ENCODE assay signal across 8 cellular contexts in the genomic region with DNA sequence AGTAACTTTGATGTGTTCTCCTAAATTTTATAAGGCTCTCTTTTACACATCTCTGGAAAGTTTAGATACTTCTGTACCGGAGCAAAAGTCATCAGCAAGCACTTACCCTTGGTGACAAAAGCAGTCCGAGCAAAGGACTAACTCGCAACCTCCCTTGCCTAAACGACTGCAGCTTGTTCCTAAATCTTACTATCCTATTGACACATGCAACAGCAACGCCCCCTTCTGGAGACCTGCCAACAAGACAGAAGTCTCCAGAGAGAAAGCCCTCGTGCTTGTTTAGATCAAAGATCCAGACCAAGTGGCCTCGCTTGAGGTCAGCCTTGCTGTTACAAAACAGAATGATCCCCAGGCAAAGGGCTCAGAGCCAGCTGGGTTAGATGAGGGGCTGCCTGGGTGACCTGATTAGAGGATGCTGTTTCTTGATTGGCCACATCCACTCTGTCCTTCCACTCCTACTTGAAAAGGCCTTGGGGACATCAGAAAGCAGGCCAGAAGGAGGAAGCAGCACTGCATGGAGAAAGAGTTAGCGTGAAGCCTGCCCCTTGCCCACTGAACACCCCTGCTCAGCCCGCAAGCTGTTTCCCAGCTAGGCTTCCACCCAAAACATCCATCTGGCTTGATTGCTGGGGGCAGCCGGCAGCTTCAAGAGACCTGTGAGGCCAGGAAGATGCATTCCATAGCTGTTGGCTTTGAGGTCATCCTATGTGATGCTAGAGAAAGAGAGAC.
DNase-seq lines count a peak whose midpoint lies in the region; ATAC-seq and TF ChIP-seq lines count a peak whose summit lies in the region.

No MANE protein-coding gene starts in this region.

- WGBS in stomach, 5 donors = 37 to 46% (median 44%) methylated on average over 10 of the region's 10 CpGs

- TF ChIP-seq EP300 in stomach (IDR thresholded peaks at IDR 0.05) = no peak

- peaks cover 6% of the 10 kb centered on the region for H3K27me3 Mint-ChIP-seq in neural progenitor cell (ENCODE audit: insufficient read depth, low read depth)

- BruUV-seq in PC-9 (replicated peaks; lab: Mats Ljungman, UMichigan) = no TSS peak

- no peaks in the 10 kb centered on the region for H3K9me3 Mint-ChIP-seq in neural progenitor cell

- H3K4me3 ChIP-seq in PC-9 (no peak overlapping the region), neural progenitor cell (no peak overlapping the region), stomach (no peak overlapping the region)

- H3K27ac ChIP-seq in 22Rv1 (no peak overlapping the region), PC-9 (no peak overlapping the region), neural progenitor cell (no peak overlapping the region), stomach (peak overlapping the region in 4 of 5 donors; percentile 6 to 71 (median 53))

- H3K4me3 Mint-ChIP-seq in neural progenitor cell = no peak overlapping the region

- TF ChIP-seq CTCF in 22Rv1 (IDR thresholded peaks at IDR 0.05) (peak; percentile 83), PC-9 (conservative IDR thresholded peaks at IDR 0.05) (peak; percentile 79), neural progenitor cell (IDR thresholded peaks at IDR 0.05) (peak; percentile 89), stomach (IDR thresholded peaks at IDR 0.05) (peak in 1 of 7 experiments; percentile 24)

- no peaks in the 10 kb centered on the region for H3K36me3 Mint-ChIP-seq in neural progenitor cell

- no peaks in the 10 kb centered on the region for H3K79me2 ChIP-seq in PC-9 (ENCODE audit: low read depth)
- H3K79me2 ChIP-seq in neural progenitor cell (ENCODE audit: low read depth) = no peaks in the 10 kb centered on the region

- H3K27ac Mint-ChIP-seq in neural progenitor cell = peak overlapping the region; percentile 64

- peak; percentile 51 for DNase-seq in HuH-7.5 (ENCODE audit: low spot score)
- peak; percentile 69 to 78 for DNase-seq in PC-9
- DNase-seq in activated T-cell treated with anti-CD3 and anti-CD28 coated beads, Interleukin-2, amount 50 U/mL, for 1 hour = peak; percentile 74
- DNase-seq in fibroblast of peridontal ligament (ENCODE audit: extremely low read depth) = peak; percentile 81
- peak; percentile 93 for DNase-seq in neural progenitor cell (ENCODE audit: low spot score)
- peak; percentile 83 for DNase-seq in stomach

- H3F3A ChIP-seq in PC-9 (ENCODE audit: insufficient read depth, low read depth) (peaks cover 4% of the 10 kb centered on the region; the same call in 1 of the 2 replicates), neural progenitor cell (ENCODE audit: low read depth) (no peaks in the 10 kb centered on the region)

- no peaks in the 10 kb centered on the region for H3K36me3 ChIP-seq in PC-9 (ENCODE audit: low read depth)
- H3K36me3 ChIP-seq in neural progenitor cell = no peaks in the 10 kb centered on the region
- no peaks in the 10 kb centered on the region for H3K36me3 ChIP-seq in stomach

- intact Hi-C loops in PC-9 (cut with micrococcal nuclease; ENCODE audit: unreplicated experiment) (loop anchor here (1.0 to 2.0 kb wide), 2 partner anchors 132 to 193 kb away; partner anchors contain the start of gene ATL2), stomach (cut with DNase I; ENCODE audit: low total_unique reads) (no loop called here)

- H3K27me3 ChIP-seq in PC-9 (ENCODE audit: insufficient read depth, low read depth) (no peaks in the 10 kb centered on the region), neural progenitor cell (no peaks in the 10 kb centered on the region), stomach (no peaks in the 10 kb centered on the region)

- H3K9me3 ChIP-seq in PC-9 (ENCODE audit: insufficient read depth, low read depth) (0 out of 2 replicates have a peak, but pooled peaks cover 4% of the 10 kb centered on the region), neural progenitor cell (ENCODE audit: low read depth) (no peaks in the 10 kb centered on the region), stomach (no peaks in the 10 kb centered on the region)

- H2AFZ ChIP-seq in PC-9 (no peak overlapping the region), neural progenitor cell (replicated peaks) (peak overlapping the region; percentile 98)

- H3K4me1 Mint-ChIP-seq in neural progenitor cell = peaks cover 4% of the 10 kb centered on the region

- ATAC-seq in GM18517 (IDR thresholded peaks at IDR 0.05; ENCODE audit: unreplicated experiment) = peak; percentile 66

- CTCF ChIA-PET in PC-9 (lab: Charles Lee) = interaction anchor here (0.7 to 1.8 kb wide), 2 partner anchors 193 to 232 kb away, joined by 3 to 10 read pairs; no protein-coding TSS in a partner anchor

- H3K4me1 ChIP-seq in PC-9 (replicated peaks; ENCODE audit: insufficient read depth) (peaks cover 10% of the 10 kb centered on the region), neural progenitor cell (no peaks in the 10 kb centered on the region), stomach (peaks cover 6 to 35% (median 16%) of the 10 kb centered on the region in 4 donors)

- POLR2A ChIA-PET in PC-9 (lab: Charles Lee; ENCODE audit: unreplicated experiment) = interaction anchor here (0.5 kb wide), 1 partner anchor 191 kb away, joined by 6 read pairs; no protein-coding TSS in a partner anchor

- no peak overlapping the region for H3K9ac ChIP-seq in neural progenitor cell

- no peak for TF ChIP-seq POLR2A in stomach (IDR thresholded peaks at IDR 0.05)

- H4K20me1 ChIP-seq in PC-9 (ENCODE audit: insufficient read depth) (no peaks in the 10 kb centered on the region), neural progenitor cell (ENCODE audit: low read depth) (no peaks in the 10 kb centered on the region)

- no peaks in the 10 kb centered on the region for H3K9me2 ChIP-seq in PC-9 (ENCODE audit: insufficient read depth)

- H3K4me2 ChIP-seq in PC-9 (no peak overlapping the region), neural progenitor cell (no peak overlapping the region)

Comparison
In these comparisons a context has a peak if more than half of its experiments do, and no peak if none do; other contexts are left out.
1. H3K27ac ChIP-seq: peak in stomach (4 of 5); none in 22Rv1 (single experiment), PC-9 (single experiment) and neural progenitor cell (single experiment).
2. Peak in every context shown above with its lines, with median percentiles within 50 percentile points of each other: DNase-seq.